Comparison of ENCODE assay signal across 17 cellular contexts in the genomic region with DNA sequence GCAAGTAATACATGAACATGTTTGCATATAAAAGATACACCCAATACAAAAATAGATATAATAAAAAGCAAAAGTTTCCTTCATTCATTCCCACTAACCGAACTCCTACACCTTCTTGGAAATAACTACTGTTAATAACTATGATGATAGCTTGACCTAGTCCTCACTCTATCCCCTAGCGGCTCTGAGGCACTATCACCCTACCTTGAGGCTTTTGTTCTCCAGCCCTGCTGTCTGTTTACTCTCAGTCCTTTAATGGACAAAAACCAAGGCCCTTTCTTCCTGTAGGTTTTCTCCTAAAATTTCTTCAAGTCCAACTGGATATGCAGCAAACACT.
DNase-seq lines count a peak whose midpoint lies in the region; ATAC-seq and TF ChIP-seq lines count a peak whose summit lies in the region.
"Had no signal": no experiment of that assay in that cellular context is flagged by ENCODE, and none has a peak within 500 bp of the region (broad histone marks: within the 10 kb centered on the region; RNA-seq: fewer than 3 reads in every experiment).

No MANE protein-coding gene starts in this region.

- H3K27ac ChIP-seq in left lung: peak overlapping the region; percentile 15 to 24
- no peak overlapping the region for H3K27ac ChIP-seq in lower lobe of right lung
- H3K27ac ChIP-seq in upper lobe of right lung: no peak overlapping the region
- H3K27ac ChIP-seq: 22Rv1; A549; BLaER1 treated with 17β-estradiol and CSF1 and Interleukin-3, amounts not matched to agents 10 nM and 100 nM had no signal

- TF ChIP-seq CTCF in left lung (IDR thresholded peaks at IDR 0.05): no peak
- no peak for TF ChIP-seq CTCF in lower lobe of right lung (IDR thresholded peaks at IDR 0.05)
- no peak for TF ChIP-seq CTCF in upper lobe of right lung (IDR thresholded peaks at IDR 0.05)

- peak; percentile 12 for DNase-seq in NCI-H69 (lab: John Stamatoyannopoulos, UW)
- no peak for DNase-seq in left lung
- no peak for DNase-seq in lower lobe of right lung
- no peak for DNase-seq in upper lobe of right lung
- no peak for DNase-seq in NCI-H226
- no peak for DNase-seq in DMS53 treated with DMSO at 0.1 percent for 48 hours (lab: John Stamatoyannopoulos, UW; ENCODE audit: unreplicated experiment)
- DNase-seq: AML-193; Caco-2; Calu3; CD4-positive, alpha-beta T cell; CD8-positive, alpha-beta T cell; DMS79 treated with DMSO at 0.1 percent for 48 hours; GF-D8 had no signal

- peaks cover 0 to 4% of the 10 kb centered on the region in 2 donors for H3K9me3 ChIP-seq in left lung
- peaks cover 6% of the 10 kb centered on the region for H3K9me3 ChIP-seq in lower lobe of right lung
- no peaks in the 10 kb centered on the region for H3K9me3 ChIP-seq in upper lobe of right lung

- H3K4me1 ChIP-seq in left lung: peaks cover 0 to 9% of the 10 kb centered on the region in 2 donors
- peaks cover 6% of the 10 kb centered on the region for H3K4me1 ChIP-seq in lower lobe of right lung
- peaks cover 4% of the 10 kb centered on the region for H3K4me1 ChIP-seq in upper lobe of right lung
- H3K4me1 ChIP-seq: Caco-2 had no signal

- H3K27me3 ChIP-seq in left lung (no peaks in the 10 kb centered on the region), lower lobe of right lung (ENCODE audit: low read depth) (no peaks in the 10 kb centered on the region), upper lobe of right lung (no peaks in the 10 kb centered on the region)
- H3K27me3 ChIP-seq: BLaER1 treated with 17β-estradiol and CSF1 and Interleukin-3, amounts not matched to agents 10 nM and 100 nM had no signal

- intact Hi-C loops in left lung (cut with DNase I): no loop called here
- intact Hi-C loops in lower lobe of right lung (cut with DNase I): no loop called here
- intact Hi-C loops in upper lobe of right lung (cut with DNase I): no loop called here

- no peak overlapping the region for H3K4me3 ChIP-seq in left lung
- H3K4me3 ChIP-seq in lower lobe of right lung: no peak overlapping the region
- H3K4me3 ChIP-seq in upper lobe of right lung: no peak overlapping the region
- H3K4me3 ChIP-seq: A549; BLaER1 treated with 17β-estradiol and CSF1 and Interleukin-3, amounts not matched to agents 10 nM and 100 nM had no signal

- H3K36me3 ChIP-seq in left lung (no peaks in the 10 kb centered on the region), lower lobe of right lung (no peaks in the 10 kb centered on the region), upper lobe of right lung (no peaks in the 10 kb centered on the region)
- H3K36me3 ChIP-seq: BLaER1 treated with 17β-estradiol and CSF1 and Interleukin-3, amounts not matched to agents 10 nM and 100 nM had no signal

- peak; percentile 60 for ATAC-seq in left lung
- ATAC-seq in lower lobe of right lung: peak; percentile 9 to 54
- ATAC-seq in upper lobe of right lung: peak; percentile 17
- no peak for ATAC-seq in GM21360 (IDR thresholded peaks at IDR 0.05; ENCODE audit: unreplicated experiment)
- ATAC-seq: A549; CD8-positive, alpha-beta T cell had no signal

Comparison
In these comparisons a context has a peak if more than half of its experiments do, and no peak if none do; other contexts are left out.
1. H3K27ac ChIP-seq: peak in left lung (2 of 2); none in lower lobe of right lung (single experiment) and upper lobe of right lung (single experiment).